20 cellular contexts compared by ENCODE assay signal in genomic region chr16:57224651-57225335, GRCh38.
"Had no signal": no experiment of that assay in that cellular context is flagged by ENCODE, and none has a peak within 500 bp of the region (broad histone marks: within the 10 kb centered on the region; RNA-seq: fewer than 3 reads in every experiment).

No MANE protein-coding gene starts in this region.

- H3K4me3 ChIP-seq: dorsolateral prefrontal cortex, lung, mucosa of descending colon, right atrium auricular region, testis, tibial nerve, vagina had no signal

- DNase-seq: dorsolateral prefrontal cortex; effector CD4-positive, alpha-beta T cell; hypothalamus; immature natural killer cell; left colon; mucosa of descending colon; naive B cell; stimulated activated CD4-positive, alpha-beta T cell treated with anti-CD3 and anti-CD28 coated beads, Interleukin-2, amount 100 ng/mL, for 24 hours; stimulated activated CD4-positive, alpha-beta T cell treated with anti-CD3 and anti-CD28 coated beads, Interleukin-4, amount 100 ng/mL, for 24 hours; stimulated activated naive CD8-positive, alpha-beta T cell treated with anti-CD3 and anti-CD28 coated beads, Interleukin-15, Interleukin-2, amounts not matched to agents 100 U/mL and 50 U/mL, for 24 hours; substantia nigra; testis had no signal

- H3K27me3 ChIP-seq: dorsolateral prefrontal cortex, right atrium auricular region, testis, tibial nerve, vagina had no signal

- H3K27ac ChIP-seq: parathyroid adenoma, right atrium auricular region, testis, tibial nerve, vagina had no signal

- H3K9me3 ChIP-seq: mucosa of descending colon, testis, vagina had no signal

- H3K4me1 ChIP-seq: parathyroid adenoma, right atrium auricular region, testis, tibial nerve, vagina had no signal

- ATAC-seq: left colon; mucosa of descending colon; natural killer cell treated with Interleukin-12 subunit alpha and Interleukin-12 subunit beta and Interleukin-15 and Interleukin-18, amount 100 ng/mL, for 72 hours; sciatic nerve; stimulated activated effector memory CD8-positive, alpha-beta T cell treated with anti-CD3 and anti-CD28 coated beads, Interleukin-12 subunit alpha, Interleukin-12 subunit beta, amount 100 ng/mL, for 72 hours; stimulated activated naive CD8-positive, alpha-beta T cell treated with anti-CD3 and anti-CD28 coated beads, Interleukin-15, Interleukin-2, amounts not matched to agents 100 U/mL and 50 U/mL, for 24 hours had no signal
